ENCODE assay signal across 1 cellular context in genomic region chr18:76823166-76823539, GRCh38.
TF ChIP-seq lines count a peak whose summit lies in the region.

No MANE protein-coding gene starts in this region.

TF ChIP-seq in GM12878, 131 proteins besides CTCF, POLR2A, EP300 and RAD21 (continued from another document):
- TF ChIP-seq BCLAF1 (IDR thresholded peaks at IDR 0.05) (no peak), NR2F1 (conservative IDR thresholded peaks at IDR 0.05) (0 out of 2 replicates have a peak, but pooled peaks have one; percentile 35), MEF2B (IDR thresholded peaks at IDR 0.05; ENCODE audit: partially characterized antibody, poor library complexity, severe bottlenecking) (no peak), BRCA1 (IDR thresholded peaks at IDR 0.05; ENCODE audit: low read depth, low read length) (no peak), NFXL1 (IDR thresholded peaks at IDR 0.05; ENCODE audit: borderline replicate concordance) (no peak), STAT3 (IDR thresholded peaks at IDR 0.05; ENCODE audit: low read depth, low read length) (no peak), HSF1 (IDR thresholded peaks at IDR 0.05; ENCODE audit: low read depth, low read length) (no peak), ZBED1 (IDR thresholded peaks at IDR 0.05; ENCODE audit: borderline replicate concordance) (peak; percentile 16; the same call in 1 of the 2 replicates), SRF (IDR thresholded peaks at IDR 0.05; ENCODE audit: low read depth in 2 of 2, low read length in 2 of 2) (no peak), EGR1 (IDR thresholded peaks at IDR 0.05; ENCODE audit: borderline replicate concordance in 1 of 2, low read depth in 2 of 2, low read length in 2 of 2) (no peak), ASH2L (IDR thresholded peaks at IDR 0.05; ENCODE audit: borderline replicate concordance, low read depth) (no peak), TARDBP (IDR thresholded peaks at IDR 0.05; ENCODE audit: borderline replicate concordance) (no peak), WRNIP1 (IDR thresholded peaks at IDR 0.05; ENCODE audit: borderline replicate concordance, low read depth, low read length) (no peak)
